In genomic region chr7:137728426-137728825, GRCh38 we compare ENCODE assay signal across 22 cellular contexts.
DNase-seq lines count a peak whose midpoint lies in the region; ATAC-seq and TF ChIP-seq lines count a peak whose summit lies in the region.
"Had no signal": no experiment of that assay in that cellular context is flagged by ENCODE, and none has a peak within 500 bp of the region (broad histone marks: within the 10 kb centered on the region; RNA-seq: fewer than 3 reads in every experiment).

No MANE protein-coding gene starts in this region.

- DNase-seq in DMS 273 (lab: John Stamatoyannopoulos, UW; ENCODE audit: unreplicated experiment) (peak; percentile 32), DMS 273 treated with DMSO at 0.1 percent for 48 hours (lab: John Stamatoyannopoulos, UW) (no peak), NCI-H524 treated with DMSO at 0.1 percent for 48 hours (lab: John Stamatoyannopoulos, UW) (peak; percentile 80), WERI-Rb-1 (peak; percentile 73), left lung (no peak), type B pancreatic cell (ENCODE audit: extremely low spot score, unreplicated experiment) (no peak)
- no peak for DNase-seq in activated T-helper 1 cell treated with anti-CD3 and anti-CD28 coated beads, Interleukin-12 subunit alpha, Interleukin-12 subunit beta, Interleukin-2, Interleukin-4 antibody, amounts not matched to agents 30 ng/mL and 10 ng/mL and 1 ng/mL, durations not matched to agents 14 hours and 24 hours and 36 hours (ENCODE audit: low spot score)
- DNase-seq: ACHN; AML-193; BE2C; Calu3; CD4-positive, alpha-beta T cell; CD8-positive, alpha-beta memory T cell; DMS153; DND-41; H9 had no signal

- H3K27me3 Mint-ChIP-seq in type B pancreatic cell, result peaks cover 12% of the 10 kb centered on the region
- no peaks in the 10 kb centered on the region for H3K27me3 Mint-ChIP-seq in activated T-helper 1 cell treated with anti-CD3 and anti-CD28 coated beads, Interleukin-12 subunit alpha, Interleukin-12 subunit beta, Interleukin-2, Interleukin-4 antibody, amounts not matched to agents 30 ng/mL and 10 ng/mL and 1 ng/mL, durations not matched to agents 14 hours and 24 hours and 36 hours (ENCODE audit: insufficient read depth)

- H3K9me3 Mint-ChIP-seq in type B pancreatic cell, result no peaks in the 10 kb centered on the region
- H3K9me3 Mint-ChIP-seq in activated T-helper 1 cell treated with anti-CD3 and anti-CD28 coated beads, Interleukin-12 subunit alpha, Interleukin-12 subunit beta, Interleukin-2, Interleukin-4 antibody, amounts not matched to agents 30 ng/mL and 10 ng/mL and 1 ng/mL, durations not matched to agents 14 hours and 24 hours and 36 hours, result no peaks in the 10 kb centered on the region
- H3K9me3 Mint-ChIP-seq: CD4-positive, alpha-beta T cell; CD8-positive, alpha-beta memory T cell; GM23338; H9 had no signal

- H3K4me3 ChIP-seq in WERI-Rb-1 (ENCODE audit: low read depth, low read length) (no peak overlapping the region), left lung (no peak overlapping the region)
- H3K4me3 ChIP-seq: BLaER1 treated with 17β-estradiol and CSF1 and Interleukin-3, amounts not matched to agents 10 nM and 100 nM; GM12878; GM23338 had no signal

- TF ChIP-seq CTCF in WERI-Rb-1 (IDR thresholded peaks at IDR 0.05; ENCODE audit: low read depth, low read length) (no peak), left lung (IDR thresholded peaks at IDR 0.05) (no peak), type B pancreatic cell (conservative IDR thresholded peaks at IDR 0.05) (no peak)

- H3K36me3 ChIP-seq in WERI-Rb-1, result no peaks in the 10 kb centered on the region
- no peaks in the 10 kb centered on the region for H3K36me3 ChIP-seq in left lung
- H3K36me3 ChIP-seq: BE2C; BLaER1 treated with 17β-estradiol and CSF1 and Interleukin-3, amounts not matched to agents 10 nM and 100 nM had no signal

- H3K27ac Mint-ChIP-seq in type B pancreatic cell, result no peak overlapping the region
- H3K27ac Mint-ChIP-seq in activated T-helper 1 cell treated with anti-CD3 and anti-CD28 coated beads, Interleukin-12 subunit alpha, Interleukin-12 subunit beta, Interleukin-2, Interleukin-4 antibody, amounts not matched to agents 30 ng/mL and 10 ng/mL and 1 ng/mL, durations not matched to agents 14 hours and 24 hours and 36 hours, result no peak overlapping the region
- H3K27ac Mint-ChIP-seq: CD14-positive monocyte; CD4-positive, alpha-beta T cell; CD8-positive, alpha-beta memory T cell; GM23338; H9 had no signal

- H3K9me3 ChIP-seq in WERI-Rb-1 (ENCODE audit: severe bottlenecking) (peaks cover 2% of the 10 kb centered on the region), left lung (no peaks in the 10 kb centered on the region)
- H3K9me3 ChIP-seq: BE2C; BLaER1 treated with 17β-estradiol and CSF1 and Interleukin-3, amounts not matched to agents 10 nM and 100 nM had no signal

- no peaks in the 10 kb centered on the region for H3K4me1 ChIP-seq in left lung
- H3K4me1 ChIP-seq: BE2C had no signal

- H3K4me1 Mint-ChIP-seq in type B pancreatic cell (ENCODE audit: unreplicated experiment), result no peaks in the 10 kb centered on the region
- H3K4me1 Mint-ChIP-seq in activated T-helper 1 cell treated with anti-CD3 and anti-CD28 coated beads, Interleukin-12 subunit alpha, Interleukin-12 subunit beta, Interleukin-2, Interleukin-4 antibody, amounts not matched to agents 30 ng/mL and 10 ng/mL and 1 ng/mL, durations not matched to agents 14 hours and 24 hours and 36 hours (ENCODE audit: low read depth), result no peaks in the 10 kb centered on the region
- H3K4me1 Mint-ChIP-seq: CD14-positive monocyte; CD8-positive, alpha-beta memory T cell had no signal

- intact Hi-C loops in left lung (cut with DNase I), result no loop called here
- intact Hi-C loops in activated T-helper 1 cell treated with anti-CD3 and anti-CD28 coated beads, Interleukin-12 subunit alpha, Interleukin-12 subunit beta, Interleukin-2, Interleukin-4 antibody, amounts not matched to agents 30 ng/mL and 10 ng/mL and 1 ng/mL, durations not matched to agents 14 hours and 24 hours and 36 hours (cut with micrococcal nuclease), result no loop called here

- no peaks in the 10 kb centered on the region for H3K27me3 ChIP-seq in WERI-Rb-1 (ENCODE audit: insufficient read depth, low read depth, severe bottlenecking)
- H3K27me3 ChIP-seq in left lung, result no peaks in the 10 kb centered on the region
- H3K27me3 ChIP-seq: BE2C; BLaER1 treated with 17β-estradiol and CSF1 and Interleukin-3, amounts not matched to agents 10 nM and 100 nM had no signal

- H3K36me3 Mint-ChIP-seq in type B pancreatic cell, result no peaks in the 10 kb centered on the region
- H3K36me3 Mint-ChIP-seq in activated T-helper 1 cell treated with anti-CD3 and anti-CD28 coated beads, Interleukin-12 subunit alpha, Interleukin-12 subunit beta, Interleukin-2, Interleukin-4 antibody, amounts not matched to agents 30 ng/mL and 10 ng/mL and 1 ng/mL, durations not matched to agents 14 hours and 24 hours and 36 hours (ENCODE audit: low read depth), result no peaks in the 10 kb centered on the region
- H3K36me3 Mint-ChIP-seq: CD14-positive monocyte; CD8-positive, alpha-beta memory T cell had no signal

- no peak overlapping the region for H3K4me3 Mint-ChIP-seq in type B pancreatic cell
- no peak overlapping the region for H3K4me3 Mint-ChIP-seq in activated T-helper 1 cell treated with anti-CD3 and anti-CD28 coated beads, Interleukin-12 subunit alpha, Interleukin-12 subunit beta, Interleukin-2, Interleukin-4 antibody, amounts not matched to agents 30 ng/mL and 10 ng/mL and 1 ng/mL, durations not matched to agents 14 hours and 24 hours and 36 hours
- H3K4me3 Mint-ChIP-seq: CD14-positive monocyte; CD4-positive, alpha-beta T cell; CD8-positive, alpha-beta memory T cell; GM23338; H9 had no signal

- no peak for ATAC-seq in left lung
- ATAC-seq: GM12878, GM23338, HCT116 had no signal

- peak overlapping the region; percentile 58 for H3K27ac ChIP-seq in WERI-Rb-1
- no peak overlapping the region for H3K27ac ChIP-seq in left lung
- H3K27ac ChIP-seq: 22Rv1; BLaER1 treated with 17β-estradiol and CSF1 and Interleukin-3, amounts not matched to agents 10 nM and 100 nM had no signal

Comparison
In these comparisons a context has a peak if more than half of its experiments do, and no peak if none do; other contexts are left out.
1. DNase-seq: peak in DMS 273 (single experiment), NCI-H524 treated with DMSO at 0.1 percent for 48 hours (single experiment) and WERI-Rb-1 (single experiment); none in DMS 273 treated with DMSO at 0.1 percent for 48 hours (single experiment), left lung (0 of 2), type B pancreatic cell (single experiment) and activated T-helper 1 cell treated with anti-CD3 and anti-CD28 coated beads, Interleukin-12 subunit alpha, Interleukin-12 subunit beta, Interleukin-2, Interleukin-4 antibody, amounts not matched to agents 30 ng/mL and 10 ng/mL and 1 ng/mL, durations not matched to agents 14 hours and 24 hours and 36 hours (single experiment).